ENCODE assay signal across 20 cellular contexts in genomic region chr11:2541321-2541680, GRCh38.
"Had no signal": no experiment of that assay in that cellular context is flagged by ENCODE, and none has a peak within 500 bp of the region (broad histone marks: within the 10 kb centered on the region; RNA-seq: fewer than 3 reads in every experiment).

No MANE protein-coding gene starts in this region.

- H3K36me3 Mint-ChIP-seq: activated naive CD4-positive, alpha-beta T cell treated with anti-CD3 and anti-CD28 coated beads, Interleukin-2, amount 50 U/mL, for 24 hours had no signal

- H3K4me3 ChIP-seq: breast epithelium, gastrocnemius medialis, psoas muscle, spleen, suprapubic skin, tibial artery had no signal

- H3K9me3 Mint-ChIP-seq: activated naive CD4-positive, alpha-beta T cell treated with anti-CD3 and anti-CD28 coated beads, Interleukin-2, amount 50 U/mL, for 24 hours; activated naive CD8-positive, alpha-beta T cell treated with anti-CD3 and anti-CD28 coated beads, Interleukin-2, amount 50 U/mL, for 24 hours; central memory CD8-positive, alpha-beta T cell; naive thymus-derived CD8-positive, alpha-beta T cell; T-helper 2 cell treated with Interferon-gamma antibody and Interleukin-4, amounts not matched to agents 5 μg/mL and 100 μg/mL, for 36 hours had no signal

- H3K4me3 Mint-ChIP-seq: activated CD4-positive, alpha-beta T cell treated with anti-CD3 and anti-CD28 coated beads for 36 hours; activated CD8-positive, alpha-beta T cell treated with anti-CD3 and anti-CD28 coated beads, Interleukin-2, amount 10 ng/mL, durations not matched to agents 7 days and 5 days; activated naive CD4-positive, alpha-beta T cell treated with anti-CD3 and anti-CD28 coated beads, Interleukin-2, amount 50 U/mL, for 24 hours; activated naive CD8-positive, alpha-beta T cell treated with anti-CD3 and anti-CD28 coated beads, Interleukin-2, amount 50 U/mL, for 24 hours; central memory CD8-positive, alpha-beta T cell; naive thymus-derived CD8-positive, alpha-beta T cell; T-helper 2 cell treated with Interferon-gamma antibody and Interleukin-4, amounts not matched to agents 5 μg/mL and 100 μg/mL, for 36 hours had no signal

- H3K27me3 Mint-ChIP-seq: activated CD4-positive, alpha-beta T cell treated with anti-CD3 and anti-CD28 coated beads for 36 hours; activated naive CD4-positive, alpha-beta T cell treated with anti-CD3 and anti-CD28 coated beads, Interleukin-2, amount 50 U/mL, for 24 hours; activated naive CD8-positive, alpha-beta T cell treated with anti-CD3 and anti-CD28 coated beads, Interleukin-2, amount 50 U/mL, for 24 hours; central memory CD8-positive, alpha-beta T cell; naive thymus-derived CD8-positive, alpha-beta T cell had no signal

- ATAC-seq: activated CD4-positive, alpha-beta T cell treated with anti-CD3 and anti-CD28 coated beads for 36 hours; activated CD8-positive, alpha-beta T cell treated with anti-CD3 and anti-CD28 coated beads, Interleukin-2, amount 10 ng/mL, durations not matched to agents 7 days and 5 days; activated naive CD8-positive, alpha-beta T cell treated with anti-CD3 and anti-CD28 coated beads, Interleukin-2, amount 50 U/mL, for 24 hours; gastrocnemius medialis; naive thymus-derived CD8-positive, alpha-beta T cell; psoas muscle had no signal

- H3K27ac Mint-ChIP-seq: activated CD4-positive, alpha-beta T cell treated with anti-CD3 and anti-CD28 coated beads for 36 hours; activated CD8-positive, alpha-beta T cell treated with anti-CD3 and anti-CD28 coated beads, Interleukin-2, amount 10 ng/mL, durations not matched to agents 7 days and 5 days; activated naive CD4-positive, alpha-beta T cell treated with anti-CD3 and anti-CD28 coated beads, Interleukin-2, amount 50 U/mL, for 24 hours; activated naive CD8-positive, alpha-beta T cell treated with anti-CD3 and anti-CD28 coated beads, Interleukin-2, amount 50 U/mL, for 24 hours; T-helper 2 cell treated with Interferon-gamma antibody and Interleukin-4, amounts not matched to agents 5 μg/mL and 100 μg/mL, for 36 hours had no signal

- H3K27me3 ChIP-seq: breast epithelium, spleen, suprapubic skin had no signal

- DNase-seq: activated CD4-positive, CD25-positive, alpha-beta regulatory T cell; activated CD8-positive, alpha-beta T cell treated with anti-CD3 and anti-CD28 coated beads, Interleukin-2, amount 10 ng/mL, durations not matched to agents 7 days and 5 days; activated gamma-delta T cell; activated naive CD8-positive, alpha-beta T cell treated with anti-CD3 and anti-CD28 coated beads, Interleukin-2, amount 50 U/mL, for 24 hours; effector memory CD4-positive, alpha-beta T cell; erythroblast; gastrocnemius medialis; midbrain; stimulated activated naive CD4-positive, alpha-beta T cell; T-helper 1 cell had no signal

- H3K27ac ChIP-seq: breast epithelium, gastrocnemius medialis, psoas muscle, spleen, suprapubic skin, tibial artery had no signal

- H3K4me1 Mint-ChIP-seq: central memory CD8-positive, alpha-beta T cell had no signal

- H3K4me1 ChIP-seq: breast epithelium, gastrocnemius medialis, psoas muscle, spleen, suprapubic skin, tibial artery had no signal

- H3K36me3 ChIP-seq: breast epithelium, gastrocnemius medialis, spleen, suprapubic skin, tibial artery had no signal

- H3K9me3 ChIP-seq: breast epithelium, gastrocnemius medialis, psoas muscle, spleen, suprapubic skin, tibial artery had no signal
